10 cellular contexts compared by ENCODE assay signal in the genomic region with DNA sequence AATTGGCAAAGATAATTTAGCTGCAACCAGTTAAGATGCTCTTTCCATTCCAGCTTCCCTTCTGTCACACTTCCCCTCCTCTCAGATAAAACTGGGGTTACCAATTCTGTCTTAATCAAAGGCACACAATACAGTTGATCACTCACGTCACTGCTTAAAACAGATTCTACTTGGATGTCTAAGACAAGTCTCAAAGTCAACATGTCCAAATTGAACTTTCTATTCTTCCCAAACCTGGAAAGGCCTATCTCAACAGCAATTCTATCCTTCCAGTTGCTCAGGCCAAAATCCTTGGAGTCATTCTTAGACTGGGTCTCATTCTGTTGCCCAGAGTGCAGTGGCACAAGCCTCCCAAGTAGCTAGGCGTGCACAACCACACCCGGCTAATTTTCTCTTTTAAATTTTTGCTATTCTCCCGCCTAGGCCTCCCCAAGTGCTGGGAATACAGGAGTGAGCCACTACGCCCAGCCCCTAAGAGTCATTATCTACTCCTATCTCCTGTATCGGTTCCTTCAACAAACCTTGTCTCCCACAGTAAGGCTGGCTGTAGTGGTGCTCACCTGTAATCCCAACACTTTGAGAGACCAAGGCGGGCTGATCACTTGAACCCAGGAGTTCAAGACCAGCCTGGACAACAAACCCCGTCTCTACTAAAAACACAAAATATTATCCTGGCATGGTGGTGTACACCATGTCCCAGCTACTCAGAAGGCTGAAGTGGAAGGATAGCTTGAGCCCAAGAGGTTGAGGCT. TPM values are rescaled to one million over a fixed set of nuclear protein-coding genes. Genes with fewer than 3 reads are reported as not detected.
DNase-seq lines count a peak whose midpoint lies in the region; ATAC-seq and TF ChIP-seq lines count a peak whose summit lies in the region.
"Had no signal": no experiment of that assay in that cellular context is flagged by ENCODE, and none has a peak within 500 bp of the region (broad histone marks: within the 10 kb centered on the region; RNA-seq: fewer than 3 reads in every experiment).

No MANE protein-coding gene starts in this region.

- POLR2A ChIA-PET in T-cell (lab: Charles Lee): interaction anchor here (0.6 to 0.7 kb wide), 4 partner anchors 40 to 272 kb away, joined by 3 to 8 read pairs (median 4); no protein-coding TSS in a partner anchor

- H3K27me3 Mint-ChIP-seq in activated T-cell treated with anti-CD3 and anti-CD28 coated beads, Interleukin-2, amount 50 U/mL, for 72 hours (ENCODE audit: low read depth): no peaks in the 10 kb centered on the region
- H3K27me3 Mint-ChIP-seq in T-cell: peaks cover 1 to 2% of the 10 kb centered on the region in 2 donors
- peaks cover 9% of the 10 kb centered on the region for H3K27me3 Mint-ChIP-seq in neural crest cell (ENCODE audit: low read depth)

- no peak for TF ChIP-seq CTCF in neural crest cell (conservative IDR thresholded peaks at IDR 0.05)

- H3K9me3 Mint-ChIP-seq in activated T-cell treated with anti-CD3 and anti-CD28 coated beads, Interleukin-2, amount 50 U/mL, for 72 hours: no peaks in the 10 kb centered on the region
- H3K9me3 Mint-ChIP-seq in T-cell (no peaks in the 10 kb centered on the region), neural crest cell (no peaks in the 10 kb centered on the region)

- H3K4me3 Mint-ChIP-seq in activated T-cell treated with anti-CD3 and anti-CD28 coated beads, Interleukin-2, amount 50 U/mL, for 72 hours: no peak overlapping the region
- H3K4me3 Mint-ChIP-seq in T-cell (peak overlapping the region in 1 of 3 donors; percentile 98), neural crest cell (peak overlapping the region; percentile 23)

- H3K27ac Mint-ChIP-seq in activated T-cell treated with anti-CD3 and anti-CD28 coated beads, Interleukin-2, amount 50 U/mL, for 72 hours: no peak overlapping the region
- H3K27ac Mint-ChIP-seq in T-cell (peak overlapping the region; percentile 11 to 48), neural crest cell (ENCODE audit: unreplicated experiment) (no peak overlapping the region)

- peaks cover 18 to 52% of the 10 kb centered on the region in 2 donors for H3K36me3 Mint-ChIP-seq in activated T-cell treated with anti-CD3 and anti-CD28 coated beads, Interleukin-2, amount 50 U/mL, for 72 hours (ENCODE audit: insufficient read depth in 2 of 2)
- peaks cover 45% of the 10 kb centered on the region for H3K36me3 Mint-ChIP-seq in T-cell
- peaks cover 39% of the 10 kb centered on the region for H3K36me3 Mint-ChIP-seq in neural crest cell (ENCODE audit: low read depth)

- CTCF ChIA-PET in T-cell (lab: Charles Lee): interaction anchor here in 1 of 2 donors (0.6 kb wide), 1 partner anchor 1147 kb away, joined by 6 read pairs; no protein-coding TSS in a partner anchor

- peaks cover 81% of the 10 kb centered on the region for H3K4me1 Mint-ChIP-seq in activated T-cell treated with anti-CD3 and anti-CD28 coated beads, Interleukin-2, amount 50 U/mL, for 72 hours (ENCODE audit: low read depth)
- H3K4me1 Mint-ChIP-seq in T-cell (peaks cover 66 to 68% (median 67%) of the 10 kb centered on the region in 3 donors), neural crest cell (peaks cover 40% of the 10 kb centered on the region)

- ATAC-seq in activated T-cell treated with anti-CD3 and anti-CD28 coated beads, Interleukin-2, amount 50 U/mL, for 72 hours (replicated peaks in 1 of 2): no peak
- ATAC-seq in T-cell (replicated peaks in 1 of 4): no peak

- DNase-seq in activated T-cell treated with anti-CD3 and anti-CD28 coated beads, Interleukin-2, amount 50 U/mL, for 48 hours: peak; percentile 49
- no peak for DNase-seq in activated T-cell treated with anti-CD3 and anti-CD28 coated beads, Interleukin-2, amount 50 U/mL, for 72 hours
- DNase-seq in T-cell: no peak
- no peak for DNase-seq in neural crest cell (ENCODE audit: low read depth, low spot score)
- no peak for DNase-seq in hypothalamus (lab: John Stamatoyannopoulos, UW)
- no peak for DNase-seq in DMS114 treated with DMSO at 0.1 percent for 48 hours (lab: John Stamatoyannopoulos, UW; ENCODE audit: unreplicated experiment)
- DNase-seq: amygdala; effector memory CD4-positive, alpha-beta T cell; NCI-H2029; OCI-M1 had no signal

RNA-seq across cellular contexts. Expression of gene RPS29, which starts 4.8 kb away (rescaled TPM):
- 1,000 to 10,000 TPM; 2,081 to 2,628 TPM for total RNA-seq in activated T-cell treated with anti-CD3 and anti-CD28 coated beads, Interleukin-2, amount 50 U/mL, for 72 hours
- total RNA-seq in T-cell (1,000 to 10,000 TPM; 3,720 to 4,554 (median 3,981) TPM), neural crest cell (1,386 and 1,393 TPM in 2 replicates)

RNA-seq across cellular contexts. Expression of gene LRR1, which starts 17.4 kb away (rescaled TPM):
- total RNA-seq in activated T-cell treated with anti-CD3 and anti-CD28 coated beads, Interleukin-2, amount 50 U/mL, for 72 hours: 10 to 100 TPM; 44.1 to 53.1 TPM
- 10 to 100 TPM in 3 of 5 donors, 1 to 10 TPM in 2; 7.6 to 15.7 (median 11.4) TPM for total RNA-seq in T-cell
- total RNA-seq in neural crest cell: 40.2 and 42.9 TPM in 2 replicates

RNA-seq across cellular contexts. Expression of gene RPL36AL, which starts 39.0 kb away (rescaled TPM):
- total RNA-seq in activated T-cell treated with anti-CD3 and anti-CD28 coated beads, Interleukin-2, amount 50 U/mL, for 72 hours: 100 to 1,000 TPM; 217 to 225 TPM
- total RNA-seq in T-cell (100 to 1,000 TPM; 211 to 322 (median 291) TPM), neural crest cell (147 and 151 TPM in 2 replicates)

RNA-seq across cellular contexts. Expression of gene MGAT2, which starts 39.2 kb away (rescaled TPM):
- total RNA-seq in activated T-cell treated with anti-CD3 and anti-CD28 coated beads, Interleukin-2, amount 50 U/mL, for 72 hours: 10 to 100 TPM; 41.6 to 52.7 TPM
- total RNA-seq in T-cell (10 to 100 TPM; 21.7 to 54.1 (median 41.6) TPM), neural crest cell (31.8 and 32.3 TPM in 2 replicates)

RNA-seq across cellular contexts. Expression of gene DNAAF2, which starts 53.7 kb away (rescaled TPM):
- 1 to 10 TPM; 6.0 to 6.6 TPM for total RNA-seq in activated T-cell treated with anti-CD3 and anti-CD28 coated beads, Interleukin-2, amount 50 U/mL, for 72 hours
- total RNA-seq in T-cell (10 to 100 TPM in 3 of 5 donors, 1 to 10 TPM in 2; 8.2 to 26.7 (median 10.0) TPM), neural crest cell (18.9 and 20.4 TPM in 2 replicates)

Comparison
In these comparisons a context has a peak if more than half of its experiments do, and no peak if none do; other contexts are left out.
1. DNase-seq: peak in activated T-cell treated with anti-CD3 and anti-CD28 coated beads, Interleukin-2, amount 50 U/mL, for 48 hours (2 of 2); none in activated T-cell treated with anti-CD3 and anti-CD28 coated beads, Interleukin-2, amount 50 U/mL, for 72 hours (0 of 2), T-cell (0 of 34), neural crest cell (single experiment), hypothalamus (0 of 51) and DMS114 treated with DMSO at 0.1 percent for 48 hours (single experiment).
2. H3K27ac Mint-ChIP-seq: peak in T-cell (2 of 2); none in activated T-cell treated with anti-CD3 and anti-CD28 coated beads, Interleukin-2, amount 50 U/mL, for 72 hours (single experiment) and neural crest cell (single experiment).